In the genomic region with DNA sequence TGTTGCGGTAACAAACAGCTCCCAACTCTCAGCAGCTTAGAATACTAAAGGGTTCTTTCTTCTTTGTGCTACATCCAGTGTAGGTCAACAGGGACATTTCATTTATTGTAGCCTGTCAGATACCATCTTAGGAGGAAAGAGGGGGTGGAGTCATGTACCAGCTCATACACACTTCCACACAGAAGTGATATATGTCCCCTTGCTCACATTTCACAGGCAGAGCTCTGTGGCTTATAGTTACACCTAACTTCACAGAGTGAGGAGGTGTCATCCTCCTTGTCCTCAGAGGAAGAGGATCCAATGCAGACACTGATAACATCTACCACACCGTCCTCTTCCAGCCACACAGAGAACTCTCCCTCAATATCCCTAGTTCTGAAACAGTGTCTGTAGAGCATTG, we compare ENCODE assay signal across 20 cellular contexts.
"Had no signal": no experiment of that assay in that cellular context is flagged by ENCODE, and none has a peak within 500 bp of the region (broad histone marks: within the 10 kb centered on the region; RNA-seq: fewer than 3 reads in every experiment).

No MANE protein-coding gene starts in this region.

- H3K9me3 ChIP-seq: heart left ventricle, right atrium auricular region, sigmoid colon, tibial artery, upper lobe of left lung, uterus had no signal

- H3K27me3 ChIP-seq: heart left ventricle, right atrium auricular region, sigmoid colon, tibial artery, upper lobe of left lung, uterus had no signal

- H3K27me3 Mint-ChIP-seq: naive thymus-derived CD4-positive, alpha-beta T cell had no signal

- H3K9me3 Mint-ChIP-seq: neural crest cell had no signal

- H3K4me3 Mint-ChIP-seq: neural crest cell had no signal

- DNase-seq: effector CD4-positive, alpha-beta T cell; foreskin melanocyte; heart left ventricle; hypothalamus; islet precursor cell; mammary epithelial cell; naive thymus-derived CD4-positive, alpha-beta T cell; posterior cingulate gyrus; sigmoid colon; stimulated activated CD4-positive, alpha-beta T cell treated with anti-CD3 and anti-CD28 coated beads, Interleukin-2, amount 100 ng/mL, for 24 hours; stimulated activated CD4-positive, alpha-beta T cell treated with anti-CD3 and anti-CD28 coated beads, Interleukin-4, amount 100 ng/mL, for 4 hours; stimulated activated naive CD4-positive, alpha-beta T cell treated with Interleukin-2 at 50 U/mL for 16 hours; tibial artery; upper lobe of left lung; uterus had no signal

- H3K27ac ChIP-seq: coronary artery, heart left ventricle, right atrium auricular region, sigmoid colon, skin epidermis, tibial artery, upper lobe of left lung, uterus had no signal

- H3K4me1 ChIP-seq: uterus had no signal

- H3K36me3 ChIP-seq: sigmoid colon, uterus had no signal

- H3K4me3 ChIP-seq: coronary artery, heart left ventricle, right atrium auricular region, sigmoid colon, skin epidermis, tibial artery, upper lobe of left lung, uterus had no signal

- ATAC-seq: heart left ventricle; left lobe of liver; naive thymus-derived CD4-positive, alpha-beta T cell had no signal
